In the genomic region with DNA sequence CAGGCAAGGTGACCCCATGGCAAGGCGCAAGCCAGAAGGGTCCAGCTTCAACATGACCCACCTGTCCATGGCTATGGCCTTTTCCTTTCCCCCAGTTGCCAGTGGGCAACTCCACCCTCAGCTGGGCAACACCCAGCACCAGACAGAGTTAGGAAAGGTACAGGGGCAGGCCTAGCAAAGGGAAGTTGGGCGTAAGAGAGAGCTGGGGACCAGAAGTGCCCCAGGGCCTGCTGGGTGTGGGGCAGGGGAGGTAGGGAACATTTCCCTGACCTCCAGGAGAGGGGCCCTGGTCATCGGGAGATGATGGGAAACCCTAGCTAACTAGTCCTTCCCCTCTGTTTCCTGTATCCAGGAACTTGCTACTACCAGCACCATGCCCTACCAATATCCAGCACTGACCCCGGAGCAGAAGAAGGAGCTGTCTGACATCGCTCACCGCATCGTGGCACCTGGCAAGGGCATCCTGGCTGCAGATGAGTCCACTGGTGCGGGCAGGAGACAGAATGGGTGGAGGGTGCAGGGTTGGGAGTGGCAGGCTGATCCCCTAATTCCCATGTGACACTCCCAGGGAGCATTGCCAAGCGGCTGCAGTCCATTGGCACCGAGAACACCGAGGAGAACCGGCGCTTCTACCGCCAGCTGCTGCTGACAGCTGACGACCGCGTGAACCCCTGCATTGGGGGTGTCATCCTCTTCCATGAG, we compare ENCODE assay signal across 6 cellular contexts. TPM values are rescaled to one million over a fixed set of nuclear protein-coding genes. Genes with fewer than 3 reads are reported as not detected.
DNase-seq lines count a peak whose midpoint lies in the region; ATAC-seq and TF ChIP-seq lines count a peak whose summit lies in the region.

No MANE protein-coding gene starts in this region.

- no peaks in the 10 kb centered on the region for H3K27me3 Mint-ChIP-seq in T-helper 1 cell treated with Interleukin-12 subunit alpha and Interleukin-12 subunit beta and Interleukin-4 antibody, amounts not matched to agents 30 μg/mL and 1 μg/mL, for 36 hours (ENCODE audit: low read depth)

- peak overlapping the region; percentile 71 to 78 for H3K4me3 ChIP-seq in foreskin fibroblast (ENCODE audit: low read depth in 1 of 2, low read length in 2 of 2)

- TF ChIP-seq CTCF in foreskin fibroblast (IDR thresholded peaks at IDR 0.05; ENCODE audit: low read depth, low read length): no peak
- no peak for TF ChIP-seq CTCF in omental fat pad (IDR thresholded peaks at IDR 0.05)

- H3K36me3 Mint-ChIP-seq in T-helper 1 cell treated with Interleukin-12 subunit alpha and Interleukin-12 subunit beta and Interleukin-4 antibody, amounts not matched to agents 30 μg/mL and 1 μg/mL, for 36 hours (ENCODE audit: low read depth): peaks cover 40% of the 10 kb centered on the region

- peak overlapping the region; percentile 98 for H3K27ac ChIP-seq in temporal lobe (ENCODE audit: low read depth, low read length)

- DNase-seq in T-helper 1 cell: no peak
- DNase-seq in foreskin fibroblast: no peak
- no peak for DNase-seq in omental fat pad (ENCODE audit: low spot score)

- H3K4me1 Mint-ChIP-seq in T-helper 1 cell treated with Interleukin-12 subunit alpha and Interleukin-12 subunit beta and Interleukin-4 antibody, amounts not matched to agents 30 μg/mL and 1 μg/mL, for 36 hours (ENCODE audit: low read depth): peaks cover 35% of the 10 kb centered on the region

- peak overlapping the region; percentile 98 for H3K27ac Mint-ChIP-seq in T-helper 1 cell treated with Interleukin-12 subunit alpha and Interleukin-12 subunit beta and Interleukin-4 antibody, amounts not matched to agents 30 μg/mL and 1 μg/mL, for 36 hours

- no peaks in the 10 kb centered on the region for H3K9me3 Mint-ChIP-seq in T-helper 1 cell treated with Interleukin-12 subunit alpha and Interleukin-12 subunit beta and Interleukin-4 antibody, amounts not matched to agents 30 μg/mL and 1 μg/mL, for 36 hours

- peak overlapping the region; percentile 99 for H3K4me3 Mint-ChIP-seq in T-helper 1 cell treated with Interleukin-12 subunit alpha and Interleukin-12 subunit beta and Interleukin-4 antibody, amounts not matched to agents 30 μg/mL and 1 μg/mL, for 36 hours

- no peak for ATAC-seq in omental fat pad (ENCODE audit: low FRiP score)
- ATAC-seq in HG02852 (IDR thresholded peaks at IDR 0.05; ENCODE audit: unreplicated experiment): no peak

RNA-seq across cellular contexts. Expression of a gene that starts 1.5 kb away (rescaled TPM):
- total RNA-seq in temporal lobe (83.6 TPM), omental fat pad (100 to 1,000 TPM; 468 to 864 (median 772) TPM)

RNA-seq across cellular contexts. Expression of a gene that starts 8.8 kb away (rescaled TPM):
- total RNA-seq in temporal lobe (52.1 TPM), omental fat pad (10 to 100 TPM; 49.8 to 59.1 (median 56.3) TPM)

RNA-seq across cellular contexts. Expression of a gene that starts 24.7 kb away (rescaled TPM):
- total RNA-seq in temporal lobe (0.25 TPM), omental fat pad (under 1 TPM in 2 of 4 donors, not detected in 2; 0.36 to 0.56 TPM)

RNA-seq across cellular contexts. Expression of a gene that starts 29.0 kb away (rescaled TPM):
- total RNA-seq in temporal lobe: 25.8 TPM
- total RNA-seq in omental fat pad: 10 to 100 TPM; 33.0 to 93.7 (median 74.9) TPM

RNA-seq across cellular contexts. Expression of a gene that starts 36.0 kb away (rescaled TPM):
- total RNA-seq in temporal lobe: 22.1 TPM
- not detected for total RNA-seq in omental fat pad
